15 cellular contexts compared by ENCODE assay signal in the genomic region with DNA sequence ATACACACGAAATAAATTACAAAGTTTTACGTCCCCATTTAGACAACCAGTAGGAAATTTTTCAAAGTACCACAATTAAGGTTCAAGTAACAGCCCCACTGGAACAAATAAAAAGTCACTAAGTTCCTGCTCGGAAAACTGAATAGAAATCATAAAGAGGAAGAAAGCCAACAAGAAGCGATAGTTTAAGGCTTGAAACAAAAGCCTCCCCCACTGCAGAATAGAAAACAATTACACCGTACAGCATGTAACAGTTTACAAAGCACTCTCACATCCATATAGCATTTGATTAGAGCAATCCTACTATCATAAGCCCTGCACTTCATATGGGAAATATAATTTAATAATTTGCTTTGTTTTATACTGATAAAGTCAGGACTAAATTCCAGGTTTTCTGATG. TPM values are rescaled to one million over a fixed set of nuclear protein-coding genes. Genes with fewer than 3 reads are reported as not detected.
DNase-seq lines count a peak whose midpoint lies in the region; ATAC-seq and TF ChIP-seq lines count a peak whose summit lies in the region.
"Had no signal": no experiment of that assay in that cellular context is flagged by ENCODE, and none has a peak within 500 bp of the region (broad histone marks: within the 10 kb centered on the region; RNA-seq: fewer than 3 reads in every experiment).

No MANE protein-coding gene starts in this region.

- TF ChIP-seq POLR2A in NB4 (IDR thresholded peaks at IDR 0.05; ENCODE audit: extremely low read depth, insufficient read length), result no peak

- H3K27me3 ChIP-seq in BE2C, result no peaks in the 10 kb centered on the region
- H3K27me3 ChIP-seq in lower lobe of right lung (ENCODE audit: low read depth), result no peaks in the 10 kb centered on the region
- H3K27me3 ChIP-seq: tibial nerve had no signal

- ATAC-seq in GM21360 (IDR thresholded peaks at IDR 0.05; ENCODE audit: unreplicated experiment), result peak; percentile 35
- ATAC-seq in lower lobe of right lung, result no peak
- ATAC-seq in GM18867 (IDR thresholded peaks at IDR 0.05; ENCODE audit: unreplicated experiment), result no peak
- ATAC-seq in HG02938 (IDR thresholded peaks at IDR 0.05; ENCODE audit: unreplicated experiment), result no peak

- H3K27ac ChIP-seq in lower lobe of right lung, result peak overlapping the region; percentile 3
- H3K27ac ChIP-seq: C4-2B had no signal

- peak overlapping the region; percentile 19; the same call in 1 of the 2 replicates for H3K4me3 ChIP-seq in BE2C (ENCODE audit: low read depth, low read length)
- H3K4me3 ChIP-seq in NB4 (ENCODE audit: low read depth, low read length), result no peak overlapping the region
- H3K4me3 ChIP-seq in lower lobe of right lung, result no peak overlapping the region
- H3K4me3 ChIP-seq: tibial nerve had no signal

- DNase-seq in BE2C (no peak), NB4 (ENCODE audit: low read depth) (peak; percentile 46), lower lobe of right lung (no peak), NCI-H1436 treated with DMSO at 0.1 percent for 48 hours (lab: John Stamatoyannopoulos, UW) (no peak)
- no peak for DNase-seq in activated effector memory CD4-positive, alpha-beta T cell treated with Interleukin-2 at 50 U/mL for 16 hours
- DNase-seq: activated CD4-positive, alpha-beta T cell treated with anti-CD3 and anti-CD28 coated beads, Interleukin-2, amount 10 ng/mL, durations not matched to agents 7 days and 5 days; activated naive CD8-positive, alpha-beta T cell treated with anti-CD3 and anti-CD28 coated beads, Interleukin-2, amount 10 ng/mL, durations not matched to agents 7 days and 5 days; H7; mammary epithelial cell; NCI-H446 treated with DMSO at 0.1 percent for 48 hours had no signal

- H3K4me1 ChIP-seq in BE2C, result peaks cover 71% of the 10 kb centered on the region
- H3K4me1 ChIP-seq in lower lobe of right lung, result peaks cover 89% of the 10 kb centered on the region

- peaks cover 58% of the 10 kb centered on the region for H3K36me3 ChIP-seq in BE2C
- no peaks in the 10 kb centered on the region for H3K36me3 ChIP-seq in lower lobe of right lung
- H3K36me3 ChIP-seq: tibial nerve had no signal

- intact Hi-C loops in lower lobe of right lung (cut with DNase I), result no loop called here

- TF ChIP-seq CTCF in BE2C (IDR thresholded peaks at IDR 0.05; ENCODE audit: low read depth, low read length) (no peak), NB4 (IDR thresholded peaks at IDR 0.05; ENCODE audit: low read depth, low read length) (no peak), lower lobe of right lung (IDR thresholded peaks at IDR 0.05) (no peak)

- no peaks in the 10 kb centered on the region for H3K9me3 ChIP-seq in BE2C
- H3K9me3 ChIP-seq in lower lobe of right lung, result no peaks in the 10 kb centered on the region
- H3K9me3 ChIP-seq: tibial nerve had no signal

RNA-seq across cellular contexts. Expression of a gene that starts 15.5 kb away (rescaled TPM):
- polyA plus RNA-seq in BE2C (2012; ENCODE audit: insufficient read depth, insufficient read length, low read depth), result 40.8 TPM
- 66.5 TPM for total RNA-seq in lower lobe of right lung
